Comparison of ENCODE assay signal across 8 cellular contexts in the genomic region with DNA sequence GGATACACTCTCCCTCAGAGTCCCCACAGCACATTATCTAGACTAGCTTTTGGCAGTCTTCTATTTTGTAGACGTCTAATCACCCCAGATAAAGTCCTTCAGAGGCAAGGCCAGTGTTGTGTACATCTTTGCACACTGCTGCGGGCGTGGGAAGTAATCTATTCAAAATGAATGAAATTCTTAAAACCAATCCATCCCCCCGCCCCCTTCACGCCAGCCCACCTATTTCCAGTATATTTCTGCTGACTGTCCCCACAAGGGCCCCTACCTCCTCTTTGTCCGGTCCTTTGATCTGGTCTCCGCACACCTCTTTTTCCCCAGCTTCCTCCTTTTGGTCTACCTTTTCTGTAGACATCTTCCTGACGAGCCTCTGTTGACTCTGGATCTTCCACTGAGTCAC. TPM values are rescaled to one million over a fixed set of nuclear protein-coding genes. Genes with fewer than 3 reads are reported as not detected.
A peak's percentile ranks its signal among the peaks of the same experiment; 100 is the strongest.
DNase-seq lines count a peak whose midpoint lies in the region; ATAC-seq and TF ChIP-seq lines count a peak whose summit lies in the region.

No MANE protein-coding gene starts in this region.

- CTCF ChIA-PET in HCT116 (lab: Charles Lee) = interaction anchor here (0.9 to 1.5 kb wide), 4 partner anchors 13 to 282 kb away, joined by 3 to 4 read pairs (median 4); a partner anchor contains a TSS
- CTCF ChIA-PET in activated CD4-positive, alpha-beta memory T cell treated with anti-CD3 and anti-CD28 coated beads, Interleukin-2, amount 10 ng/mL, durations not matched to agents 7 days and 5 days (lab: Charles Lee) = interaction anchor here (1.1 to 2.7 kb wide), 4 partner anchors 13 to 95 kb away, joined by 4 to 8 read pairs (median 6); no protein-coding TSS in a partner anchor

- ATAC-seq in HCT116 (no peak), HG03097 (IDR thresholded peaks at IDR 0.05; ENCODE audit: low FRiP score, unreplicated experiment) (no peak), GM21447 (IDR thresholded peaks at IDR 0.05; ENCODE audit: unreplicated experiment) (no peak)

- H3K4me3 ChIP-seq in HCT116 (replicated peaks in 1 of 2; ENCODE audit: low read depth in 1 of 2, low read length in 2 of 2) = no peak overlapping the region
- peak overlapping the region; percentile 12 for H3K4me3 ChIP-seq in hepatocyte
- H3K4me3 ChIP-seq in skeletal muscle cell (ENCODE audit: low read depth, low read length) = peak overlapping the region; percentile 61

- peaks cover 8 to 31% of the 10 kb centered on the region in 2 experiments for H3K36me3 ChIP-seq in HCT116 (ENCODE audit: control insufficient read depth in 1 of 2, insufficient read depth in 2 of 2, low read length in 2 of 2)
- H3K36me3 ChIP-seq in hepatocyte (replicated peaks; ENCODE audit: insufficient read depth, low read depth) = no peaks in the 10 kb centered on the region

- H3K27me3 ChIP-seq in HCT116 (ENCODE audit: insufficient read depth, low read length) (no peaks in the 10 kb centered on the region), hepatocyte (no peaks in the 10 kb centered on the region)

- TF ChIP-seq CTCF in HCT116 (IDR thresholded peaks at IDR 0.05 in 2 of 3, conservative IDR thresholded peaks at IDR 0.05 in 1 of 3; ENCODE audit: borderline replicate concordance in 1 of 3, insufficient read depth in 1 of 3, low read depth in 2 of 3, low read length in 2 of 3) (no peak), hepatocyte (IDR thresholded peaks at IDR 0.05; ENCODE audit: poor library complexity) (no peak)

- H3K36me3 Mint-ChIP-seq in activated CD4-positive, alpha-beta memory T cell treated with anti-CD3 and anti-CD28 coated beads, Interleukin-2, amount 10 ng/mL, durations not matched to agents 7 days and 5 days (ENCODE audit: low read depth) = peaks cover 30% of the 10 kb centered on the region

- TF ChIP-seq POLR2A in HCT116 (IDR thresholded peaks at IDR 0.05; ENCODE audit: borderline replicate concordance, extremely low read depth, insufficient read depth, insufficient read length) = no peak

- H4K20me1 ChIP-seq in HCT116 (ENCODE audit: insufficient read depth) (no peaks in the 10 kb centered on the region), hepatocyte (ENCODE audit: insufficient read depth, poor library complexity, severe bottlenecking) (no peaks in the 10 kb centered on the region)

- H3K27me3 Mint-ChIP-seq in activated CD4-positive, alpha-beta memory T cell treated with anti-CD3 and anti-CD28 coated beads, Interleukin-2, amount 10 ng/mL, durations not matched to agents 7 days and 5 days = no peaks in the 10 kb centered on the region

- H3K9me3 Mint-ChIP-seq in activated CD4-positive, alpha-beta memory T cell treated with anti-CD3 and anti-CD28 coated beads, Interleukin-2, amount 10 ng/mL, durations not matched to agents 7 days and 5 days = no peaks in the 10 kb centered on the region

- peak overlapping the region; percentile 92 for H3K4me3 Mint-ChIP-seq in activated CD4-positive, alpha-beta memory T cell treated with anti-CD3 and anti-CD28 coated beads, Interleukin-2, amount 10 ng/mL, durations not matched to agents 7 days and 5 days

- RAD21 ChIA-PET in HCT116 (lab: Charles Lee; ENCODE audit: low non-redundant PET in 1 of 2, low total read pairs in 2 of 2, uncharacterized antibody in 2 of 2, unreplicated experiment in 2 of 2) = no interaction called here

- H3K9me3 ChIP-seq in HCT116 (ENCODE audit: control insufficient read depth in 1 of 2, insufficient read depth in 1 of 2, low read depth in 1 of 2, low read length in 2 of 2) (no peaks in the 10 kb centered on the region), hepatocyte (ENCODE audit: low read depth) (no peaks in the 10 kb centered on the region)

- no peak overlapping the region for H3K27ac Mint-ChIP-seq in activated CD4-positive, alpha-beta memory T cell treated with anti-CD3 and anti-CD28 coated beads, Interleukin-2, amount 10 ng/mL, durations not matched to agents 7 days and 5 days

- WGBS in hepatocyte (ENCODE audit: low lambda C conversion rate, missing lambda C conversion rate) = 55% methylated on average over 8 of the region's 8 CpGs

- intact Hi-C loops in HCT116 (cut with micrococcal nuclease) = no loop called here

- peaks cover 56% of the 10 kb centered on the region for H3K4me1 Mint-ChIP-seq in activated CD4-positive, alpha-beta memory T cell treated with anti-CD3 and anti-CD28 coated beads, Interleukin-2, amount 10 ng/mL, durations not matched to agents 7 days and 5 days

- peak overlapping the region; percentile 84; the same call in 1 of the 2 replicates for H3K9ac ChIP-seq in HCT116 (ENCODE audit: low read length)

- BruUV-seq in HCT116 (replicated peaks; lab: Mats Ljungman, UMichigan) = no TSS peak

- DNase-seq in HCT116 (ENCODE audit: low read depth, low spot score) (no peak), hepatocyte (ENCODE audit: low spot score) (no peak), skeletal muscle cell (ENCODE audit: low read depth) (no peak), mucosa of gallbladder (ENCODE audit: low spot score) (no peak)
- no peak for DNase-seq in activated CD4-positive, alpha-beta memory T cell treated with anti-CD3 and anti-CD28 coated beads, Interleukin-2, amount 10 ng/mL, durations not matched to agents 7 days and 5 days
- no peak for DNase-seq in stimulated activated CD4-positive, alpha-beta T cell treated with anti-CD3 and anti-CD28 coated beads, Interleukin-4, amount 100 ng/mL, for 1 hour

- no peak overlapping the region for H2AFZ ChIP-seq in HCT116 (ENCODE audit: low read depth, low read length, poor library complexity, severe bottlenecking)
- no peak overlapping the region for H2AFZ ChIP-seq in hepatocyte

- H3K79me2 ChIP-seq in HCT116 (ENCODE audit: insufficient read depth, low read length) (peaks cover 12% of the 10 kb centered on the region), hepatocyte (peaks cover 25% of the 10 kb centered on the region)

- POLR2A ChIA-PET in HCT116 (lab: Charles Lee) = interaction anchor here (1.1 to 2.3 kb wide), 3 partner anchors 20 to 42 kb away, joined by 3 to 6 read pairs (median 4); a partner anchor contains a TSS
- POLR2A ChIA-PET in activated CD4-positive, alpha-beta memory T cell treated with anti-CD3 and anti-CD28 coated beads, Interleukin-2, amount 10 ng/mL, durations not matched to agents 7 days and 5 days (lab: Charles Lee) = interaction anchor here (0.7 to 14.0 kb wide), 23 partner anchors 9 to 175 kb away, joined by 3 to 234 read pairs (median 6); a partner anchor contains a TSS

- TF ChIP-seq RAD21 in HCT116 (IDR thresholded peaks at IDR 0.05; ENCODE audit: low read depth) = no peak

- H3K4me2 ChIP-seq in HCT116 (ENCODE audit: low read length) (peak overlapping the region; percentile 85), hepatocyte (peak overlapping the region; percentile 85)

- peaks cover 5 to 20% of the 10 kb centered on the region in 2 experiments for H3K4me1 ChIP-seq in HCT116 (ENCODE audit: control insufficient read depth in 1 of 2, insufficient read depth in 2 of 2, low read length in 2 of 2)
- H3K4me1 ChIP-seq in hepatocyte (ENCODE audit: insufficient read depth) = peaks cover 37% of the 10 kb centered on the region

- peak overlapping the region; percentile 80 for H3K27ac ChIP-seq in HCT116 (ENCODE audit: low read depth, low read length)
- H3K27ac ChIP-seq in hepatocyte = peak overlapping the region; percentile 65

- H3K9me2 ChIP-seq in HCT116 (ENCODE audit: insufficient read depth) (no peaks in the 10 kb centered on the region), hepatocyte (replicated peaks; ENCODE audit: insufficient read depth) (no peaks in the 10 kb centered on the region)

RNA-seq across cellular contexts. Expression of a gene that starts 0.4 kb away (rescaled TPM):
- total RNA-seq in HCT116 (2021; ENCODE audit: unreplicated experiment) (62.0 TPM), hepatocyte (39.3 and 49.2 TPM in 2 replicates), mucosa of gallbladder (108 TPM)
- polyA plus RNA-seq in HCT116 (2012) = 58.7 and 71.5 TPM in 2 replicates
- 10 to 100 TPM; 24.2 to 28.9 TPM for total RNA-seq in activated CD4-positive, alpha-beta memory T cell treated with anti-CD3 and anti-CD28 coated beads, Interleukin-2, amount 10 ng/mL, durations not matched to agents 7 days and 5 days
- polyA plus RNA-seq in hepatocyte = 78.7 and 81.0 TPM in 2 replicates

RNA-seq across cellular contexts. Expression of a gene that starts 0.6 kb away (rescaled TPM):
- total RNA-seq in HCT116 (2021; ENCODE audit: unreplicated experiment) = not detected
- polyA plus RNA-seq in HCT116 (2012) = 1.0 and 1.3 TPM in 2 replicates
- not detected for total RNA-seq in activated CD4-positive, alpha-beta memory T cell treated with anti-CD3 and anti-CD28 coated beads, Interleukin-2, amount 10 ng/mL, durations not matched to agents 7 days and 5 days
- total RNA-seq in hepatocyte = 0.23 and 0.24 TPM in 2 replicates
- polyA plus RNA-seq in hepatocyte = 0.41 and 1.2 TPM in 2 replicates
- 0.40 TPM for total RNA-seq in mucosa of gallbladder

RNA-seq across cellular contexts. Expression of a gene that starts 17.5 kb away (rescaled TPM):
- total RNA-seq in HCT116 (2021; ENCODE audit: unreplicated experiment) = 0.71 TPM
- polyA plus RNA-seq in HCT116 (2012) = 0.14 and 0.17 TPM in 2 replicates
- total RNA-seq in activated CD4-positive, alpha-beta memory T cell treated with anti-CD3 and anti-CD28 coated beads, Interleukin-2, amount 10 ng/mL, durations not matched to agents 7 days and 5 days = under 1 TPM; 0.18 to 0.20 TPM
- 0.40 and 1.1 TPM in 2 replicates for total RNA-seq in hepatocyte
- 0.15 and 0.41 TPM in 2 replicates for polyA plus RNA-seq in hepatocyte
- 4.3 TPM for total RNA-seq in mucosa of gallbladder

RNA-seq across cellular contexts. Expression of a gene that starts 20.4 kb away (rescaled TPM):
- total RNA-seq in HCT116 (2021; ENCODE audit: unreplicated experiment) (45.8 TPM), hepatocyte (14.0 and 15.4 TPM in 2 replicates), mucosa of gallbladder (51.9 TPM)
- 43.9 and 53.3 TPM in 2 replicates for polyA plus RNA-seq in HCT116 (2012)
- total RNA-seq in activated CD4-positive, alpha-beta memory T cell treated with anti-CD3 and anti-CD28 coated beads, Interleukin-2, amount 10 ng/mL, durations not matched to agents 7 days and 5 days = 10 to 100 TPM; 65.1 to 65.3 TPM
- 2.3 and 3.7 TPM in 2 replicates for polyA plus RNA-seq in hepatocyte

RNA-seq across cellular contexts. Expression of a gene that starts 21.4 kb away (rescaled TPM):
- total RNA-seq in HCT116 (2021; ENCODE audit: unreplicated experiment) (33.3 TPM), hepatocyte (26.3 and 35.0 TPM in 2 replicates), mucosa of gallbladder (38.9 TPM)
- 32.5 and 39.7 TPM in 2 replicates for polyA plus RNA-seq in HCT116 (2012)
- 10 to 100 TPM; 48.3 to 48.4 TPM for total RNA-seq in activated CD4-positive, alpha-beta memory T cell treated with anti-CD3 and anti-CD28 coated beads, Interleukin-2, amount 10 ng/mL, durations not matched to agents 7 days and 5 days
- polyA plus RNA-seq in hepatocyte = 35.4 and 39.9 TPM in 2 replicates

Comparison
In these comparisons a context has a peak if more than half of its experiments do, and no peak if none do; other contexts are left out.
1. H3K4me3 ChIP-seq: peak in hepatocyte (single experiment) and skeletal muscle cell (single experiment); none in HCT116 (0 of 2).